In genomic region chr7:38369816-38370493, GRCh38 we compare ENCODE assay signal across 1 cellular context.
TF ChIP-seq lines count a peak whose summit lies in the region.

No MANE protein-coding gene starts in this region.

TF ChIP-seq in GM23338, 12 proteins besides CTCF, POLR2A, EP300 and RAD21 (continued from another document):
- no peak for TF ChIP-seq REST (IDR thresholded peaks at IDR 0.05; ENCODE audit: unreplicated experiment)
